10 cellular contexts compared by ENCODE assay signal in the genomic region with DNA sequence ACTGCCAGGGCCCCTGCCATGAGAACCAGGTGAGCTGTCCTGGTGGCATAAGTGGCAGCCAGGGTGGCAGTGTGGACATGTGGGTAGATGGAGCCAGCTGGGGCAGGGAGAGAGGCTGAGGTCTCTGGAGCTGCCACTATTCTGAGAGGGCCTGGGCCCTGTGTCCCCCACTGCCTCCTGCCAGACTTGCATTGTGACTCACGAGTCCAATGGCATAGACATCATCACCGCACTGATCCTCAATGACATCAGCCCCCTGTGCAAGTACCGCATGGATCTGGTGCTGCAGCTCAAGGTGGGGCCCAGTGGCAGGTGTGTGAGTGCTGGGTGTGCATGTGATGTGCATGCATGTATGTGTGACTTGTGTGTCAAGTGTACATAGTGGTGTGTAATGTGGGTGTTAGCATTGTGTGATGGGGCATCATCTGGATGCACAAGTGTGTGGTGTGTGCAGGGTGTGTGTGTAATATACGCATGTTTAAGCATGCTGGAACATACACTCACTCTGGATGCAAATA.
"Had no signal": no experiment of that assay in that cellular context is flagged by ENCODE, and none has a peak within 500 bp of the region (broad histone marks: within the 10 kb centered on the region; RNA-seq: fewer than 3 reads in every experiment).

No MANE protein-coding gene starts in this region.

- H3K27me3 Mint-ChIP-seq: activated naive CD8-positive, alpha-beta T cell; T-helper 17 cell had no signal

- H3K4me1 Mint-ChIP-seq: nephron had no signal

- H3K9me3 Mint-ChIP-seq: nephron had no signal

- H3K27ac ChIP-seq: brain microvascular endothelial cell, thoracic aorta had no signal

- H3K27ac Mint-ChIP-seq: activated naive CD8-positive, alpha-beta T cell; nephron; T-helper 17 cell had no signal

- H3K27me3 ChIP-seq: brain microvascular endothelial cell had no signal

- H3K4me3 ChIP-seq: thoracic aorta had no signal

- H3K36me3 ChIP-seq: brain microvascular endothelial cell, thoracic aorta had no signal

- DNase-seq: activated effector memory CD4-positive, alpha-beta T cell treated with anti-CD3 and anti-CD28 coated beads, Interleukin-2, amount 50 U/mL, for 16 hours; activated T-cell treated with anti-CD3 and anti-CD28 coated beads, Interleukin-2, amount 50 U/mL, for 48 hours; brain microvascular endothelial cell; cortex of kidney; effector CD8-positive, alpha-beta T cell; foreskin melanocyte; T-helper 17 cell had no signal

- H3K4me3 Mint-ChIP-seq: activated naive CD8-positive, alpha-beta T cell; nephron; T-helper 17 cell had no signal

- H3K9me3 ChIP-seq: thoracic aorta had no signal
